Comparison of ENCODE assay signal across 1 cellular context in the genomic region with DNA sequence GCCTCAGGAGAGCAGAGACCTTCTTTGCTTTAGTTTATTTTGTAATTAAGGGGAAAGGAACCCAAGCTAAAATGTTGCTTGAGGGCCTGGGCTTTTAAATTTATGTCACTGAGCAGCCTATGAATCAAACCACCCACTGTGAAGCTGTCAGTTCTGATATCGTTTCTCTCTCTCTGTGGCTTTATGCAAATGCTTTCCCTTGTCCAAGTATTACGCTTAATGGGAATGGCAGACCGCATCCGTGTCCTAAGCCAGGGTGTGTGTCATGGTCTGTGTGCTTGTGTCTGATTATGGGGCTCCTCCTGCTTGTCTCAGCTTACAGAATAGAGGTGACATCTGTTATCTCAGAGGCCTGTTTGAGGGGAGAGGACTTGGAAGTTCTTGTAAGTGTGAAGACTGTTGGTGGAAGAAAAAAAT.
TF ChIP-seq lines count a peak whose summit lies in the region.

No MANE protein-coding gene starts in this region.

TF ChIP-seq in GM12891, 5 proteins besides CTCF, POLR2A, EP300 and RAD21:
- TF ChIP-seq POLR2AphosphoS5 (IDR thresholded peaks at IDR 0.05; ENCODE audit: low read depth, low read length) (no peak), TAF1 (IDR thresholded peaks at IDR 0.05; ENCODE audit: low read depth, low read length) (no peak), SPI1 (IDR thresholded peaks at IDR 0.05; ENCODE audit: low read depth, low read length) (no peak), PAX5 (IDR thresholded peaks at IDR 0.05; ENCODE audit: insufficient read depth, low read length, severe bottlenecking) (no peak), POU2F2 (IDR thresholded peaks at IDR 0.05; ENCODE audit: low read depth, low read length) (no peak)
